Comparison of ENCODE assay signal across 1 cellular context in genomic region chr11:43282607-43283440, GRCh38.
TF ChIP-seq lines count a peak whose summit lies in the region.

No MANE protein-coding gene starts in this region.

TF ChIP-seq in HepG2, 621 proteins besides CTCF, POLR2A, EP300 and RAD21 (continued from another document):
- TF ChIP-seq HINFP (CRISPR knock-in tag; IDR thresholded peaks at IDR 0.05; ENCODE audit: low read depth), result peak; percentile 96
- no peak for TF ChIP-seq DMTF1 (CRISPR knock-in tag; IDR thresholded peaks at IDR 0.05)
- TF ChIP-seq HOXA5 (CRISPR knock-in tag; IDR thresholded peaks at IDR 0.05), result no peak
- no peak for TF ChIP-seq ZNF484 (CRISPR knock-in tag; IDR thresholded peaks at IDR 0.05; ENCODE audit: borderline replicate concordance, low read depth)
- no peak for TF ChIP-seq ZNF792 (CRISPR knock-in tag; IDR thresholded peaks at IDR 0.05)
